ENCODE assay signal across 11 cellular contexts in the genomic region with DNA sequence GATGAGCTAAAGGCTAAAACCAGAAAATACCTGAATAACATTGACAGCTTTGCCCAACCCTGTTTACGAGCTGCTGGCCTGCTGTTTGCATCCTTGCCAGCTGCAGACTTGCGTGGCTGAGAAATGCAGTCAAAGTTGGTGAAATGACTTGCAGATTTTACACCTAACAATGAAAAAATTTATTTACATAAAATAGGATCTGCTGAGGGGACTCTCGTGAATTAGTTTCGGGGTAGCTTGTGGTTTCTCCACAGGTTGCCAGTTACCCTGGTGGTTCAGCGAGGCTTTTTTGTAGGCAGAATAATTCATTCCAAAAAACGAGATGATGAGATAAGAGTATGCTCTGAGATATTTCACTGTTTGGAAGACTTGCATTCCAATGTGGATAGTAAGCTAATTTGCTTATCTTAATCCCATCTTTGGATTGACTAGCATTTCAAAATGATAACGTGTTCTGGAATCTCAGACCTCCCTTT.
DNase-seq lines count a peak whose midpoint lies in the region; ATAC-seq and TF ChIP-seq lines count a peak whose summit lies in the region.
"Had no signal": no experiment of that assay in that cellular context is flagged by ENCODE, and none has a peak within 500 bp of the region (broad histone marks: within the 10 kb centered on the region; RNA-seq: fewer than 3 reads in every experiment).

No MANE protein-coding gene starts in this region.

- H3K9me3 ChIP-seq in smooth muscle cell (replicated peaks; ENCODE audit: low read depth) = no peaks in the 10 kb centered on the region

- no peak overlapping the region for H2AFZ ChIP-seq in smooth muscle cell (ENCODE audit: low read depth)

- no peaks in the 10 kb centered on the region for H3F3A ChIP-seq in smooth muscle cell (ENCODE audit: low read depth)

- DNase-seq in NCI-H82 (lab: John Stamatoyannopoulos, UW) (peak; percentile 14), NCI-H82 treated with DMSO at 0.1 percent for 48 hours (lab: John Stamatoyannopoulos, UW; ENCODE audit: unreplicated experiment) (no peak), RKO (ENCODE audit: low spot score) (peak; percentile 44), epithelial cell of esophagus (ENCODE audit: low read depth) (peak; percentile 4), smooth muscle cell (lab: John Stamatoyannopoulos, UW; ENCODE audit: unreplicated experiment) (no peak)
- no peak for DNase-seq in stimulated activated CD4-positive, alpha-beta T cell treated with anti-CD3 and anti-CD28 coated beads, Interleukin-1b, Interleukin-23, amount 100 ng/mL, for 48 hours
- DNase-seq: activated CD8-positive, alpha-beta T cell treated with anti-CD3 and anti-CD28 coated beads for 36 hours; H9; NCI-H510A treated with DMSO at 0.1 percent for 48 hours had no signal

- H3K4me1 ChIP-seq in smooth muscle cell (ENCODE audit: low read depth) = peaks cover 6% of the 10 kb centered on the region

- no peaks in the 10 kb centered on the region for H3K79me2 ChIP-seq in smooth muscle cell (ENCODE audit: low read depth)

- H3K4me2 ChIP-seq in smooth muscle cell = peak overlapping the region; percentile 64

- 12% methylated on average over 7 of the region's 7 CpGs for WGBS in smooth muscle cell (ENCODE audit: low lambda C conversion rate)

- no peaks in the 10 kb centered on the region for H3K27me3 ChIP-seq in smooth muscle cell (ENCODE audit: low read depth)

- H3K4me3 ChIP-seq in epithelial cell of esophagus (ENCODE audit: low read length) (no peak overlapping the region), smooth muscle cell (no peak overlapping the region)

- no peak overlapping the region for H3K9ac ChIP-seq in smooth muscle cell (ENCODE audit: low read depth)

- no peaks in the 10 kb centered on the region for H4K20me1 ChIP-seq in smooth muscle cell (ENCODE audit: low read depth)

- H3K36me3 ChIP-seq in smooth muscle cell (ENCODE audit: low read depth) = no peaks in the 10 kb centered on the region

- no peak overlapping the region for H3K27ac ChIP-seq in smooth muscle cell (ENCODE audit: low read depth)

- no peak for ATAC-seq in HG03571 (IDR thresholded peaks at IDR 0.05; ENCODE audit: unreplicated experiment)
- ATAC-seq in esophagus mucosa = no peak
- ATAC-seq: activated CD8-positive, alpha-beta T cell treated with anti-CD3 and anti-CD28 coated beads for 36 hours had no signal

- TF ChIP-seq CTCF in epithelial cell of esophagus (IDR thresholded peaks at IDR 0.05; ENCODE audit: insufficient read depth, low read depth, low read length, missing control alignments) (no peak), smooth muscle cell (IDR thresholded peaks at IDR 0.05; ENCODE audit: borderline replicate concordance, insufficient read depth, poor library complexity, severe bottlenecking) (no peak)

Comparison
In these comparisons a context has a peak if more than half of its experiments do, and no peak if none do; other contexts are left out.
1. DNase-seq: peak in NCI-H82 (single experiment), RKO (single experiment) and epithelial cell of esophagus (single experiment); none in NCI-H82 treated with DMSO at 0.1 percent for 48 hours (single experiment), smooth muscle cell (single experiment) and stimulated activated CD4-positive, alpha-beta T cell treated with anti-CD3 and anti-CD28 coated beads, Interleukin-1b, Interleukin-23, amount 100 ng/mL, for 48 hours (single experiment).